Comparison of ENCODE assay signal across 26 cellular contexts in genomic region chr1:231248778-231249177, GRCh38. TPM values are rescaled to one million over a fixed set of nuclear protein-coding genes. Genes with fewer than 3 reads are reported as not detected.
DNase-seq lines count a peak whose midpoint lies in the region; ATAC-seq and TF ChIP-seq lines count a peak whose summit lies in the region.
"Had no signal": no experiment of that assay in that cellular context is flagged by ENCODE, and none has a peak within 500 bp of the region (broad histone marks: within the 10 kb centered on the region; RNA-seq: fewer than 3 reads in every experiment).

No MANE protein-coding gene starts in this region.

- no peak overlapping the region for H3K27ac Mint-ChIP-seq in WTC11
- H3K27ac Mint-ChIP-seq: GM23338; H9; HFFc6; T-helper 1 cell treated with Interleukin-12 subunit alpha and Interleukin-12 subunit beta and Interleukin-4 antibody, amounts not matched to agents 30 μg/mL and 1 μg/mL, for 36 hours had no signal

- 0 out of 2 replicates have a peak, but pooled peaks cover 5% of the 10 kb centered on the region for H3K36me3 ChIP-seq in MM.1S (replicated peaks; ENCODE audit: insufficient read depth, low read length)

- H3K79me2 ChIP-seq in MM.1S (ENCODE audit: low read length) = peaks cover 61% of the 10 kb centered on the region

- intact Hi-C loops in left colon (cut with DNase I, micrococcal nuclease) = no loop called here

- no peaks in the 10 kb centered on the region for H3F3A ChIP-seq in MM.1S (ENCODE audit: insufficient read depth, low read length)

- no peak overlapping the region for H3K4me3 Mint-ChIP-seq in WTC11
- H3K4me3 Mint-ChIP-seq: CD4-positive, CD25-positive, alpha-beta regulatory T cell; GM23338; H9; HFFc6; T-helper 1 cell treated with Interleukin-12 subunit alpha and Interleukin-12 subunit beta and Interleukin-4 antibody, amounts not matched to agents 30 μg/mL and 1 μg/mL, for 36 hours had no signal

- no peak for TF ChIP-seq CTCF in MM.1S (IDR thresholded peaks at IDR 0.05; ENCODE audit: low read length)
- TF ChIP-seq CTCF in WTC11 (IDR thresholded peaks at IDR 0.05) = no peak

- H3K27me3 ChIP-seq in MM.1S (replicated peaks; ENCODE audit: insufficient read depth, low read length) = no peaks in the 10 kb centered on the region
- H3K27me3 ChIP-seq: BLaER1 had no signal

- H3K4me2 ChIP-seq in MM.1S (ENCODE audit: low read depth, low read length) = no peak overlapping the region
- H3K4me2 ChIP-seq: BLaER1, GM23338, PC-9 had no signal

- CTCF ChIA-PET in WTC11 (lab: Charles Lee) = no interaction called here

- H3K9me3 Mint-ChIP-seq in WTC11 = no peaks in the 10 kb centered on the region
- H3K9me3 Mint-ChIP-seq: CD4-positive, CD25-positive, alpha-beta regulatory T cell; GM23338; H9; T-helper 1 cell treated with Interleukin-12 subunit alpha and Interleukin-12 subunit beta and Interleukin-4 antibody, amounts not matched to agents 30 μg/mL and 1 μg/mL, for 36 hours had no signal

- POLR2A ChIA-PET in WTC11 (lab: Charles Lee) = no interaction called here

- ATAC-seq in WTC11 (no peak), left colon (peak; percentile 84), HG03439 (IDR thresholded peaks at IDR 0.05; ENCODE audit: unreplicated experiment) (no peak), HG02852 (IDR thresholded peaks at IDR 0.05; ENCODE audit: unreplicated experiment) (no peak)
- ATAC-seq: GM23338 had no signal

- H3K36me3 Mint-ChIP-seq in WTC11 = peaks cover 9% of the 10 kb centered on the region

- no peak overlapping the region for H3K9ac ChIP-seq in MM.1S (ENCODE audit: low read length)
- H3K9ac ChIP-seq: BLaER1 had no signal

- no peaks in the 10 kb centered on the region for H3K27me3 Mint-ChIP-seq in WTC11 (ENCODE audit: low read depth)
- H3K27me3 Mint-ChIP-seq: CD4-positive, CD25-positive, alpha-beta regulatory T cell had no signal

- H4K20me1 ChIP-seq in MM.1S (ENCODE audit: insufficient read depth, low read length) = no peaks in the 10 kb centered on the region

- no peak overlapping the region for H3K4me3 ChIP-seq in MM.1S (ENCODE audit: low read length)
- H3K4me3 ChIP-seq: BLaER1, GM23338, PC-9 had no signal

- DNase-seq in DMS53 treated with DMSO at 0.1 percent for 48 hours (lab: John Stamatoyannopoulos, UW; ENCODE audit: unreplicated experiment) = peak; percentile 76
- DNase-seq in MM.1S = peak; percentile 16
- DNase-seq in WTC11 (ENCODE audit: low spot score) = no peak
- DNase-seq in left colon = no peak
- no peak for DNase-seq in NCI-H2171 treated with DMSO at 0.1 percent for 48 hours (lab: John Stamatoyannopoulos, UW)
- DNase-seq in NCI-H1417 treated with DMSO at 0.1 percent for 48 hours (lab: John Stamatoyannopoulos, UW) = no peak
- DNase-seq: CD4-positive, CD25-positive, alpha-beta regulatory T cell; DMS153; H9; HFFc6; Kasumi-1; NCI-H1105 treated with DMSO at 0.1 percent for 48 hours; NCI-H1694; NCI-H2029 treated with DMSO at 0.1 percent for 48 hours; NCI-H345; NCI-H524 treated with DMSO at 0.1 percent for 48 hours; NCI-H82; NK-92 treated with Interleukin-12 subunit alpha and Interleukin-12 subunit beta, amount 100 ng/mL, for 24 hours; PC-9; SHP77 had no signal

- no peak overlapping the region for H3K27ac ChIP-seq in MM.1S (ENCODE audit: low read length)
- H3K27ac ChIP-seq: BLaER1, PC-9, RWPE1 had no signal

- H3K4me1 ChIP-seq in MM.1S (ENCODE audit: low read length) = peaks cover 5% of the 10 kb centered on the region; the same call in 1 of the 2 replicates
- H3K4me1 ChIP-seq: BLaER1 had no signal

- H2AFZ ChIP-seq in MM.1S (ENCODE audit: low read length) = no peak overlapping the region
- H2AFZ ChIP-seq: GM23338, PC-9 had no signal

- H3K9me2 ChIP-seq in MM.1S (replicated peaks; ENCODE audit: insufficient read depth, low read length) = no peaks in the 10 kb centered on the region

- no peaks in the 10 kb centered on the region for H3K9me3 ChIP-seq in MM.1S (replicated peaks; ENCODE audit: insufficient read depth, low read length)
- H3K9me3 ChIP-seq: BLaER1 had no signal

- no peaks in the 10 kb centered on the region for H3K4me1 Mint-ChIP-seq in WTC11
- H3K4me1 Mint-ChIP-seq: GM23338, H9 had no signal

TF ChIP-seq in WTC11, 78 proteins besides CTCF, POLR2A, EP300 and RAD21:
- peak; percentile 86 for TF ChIP-seq GABPB1 (CRISPR knock-in tag; IDR thresholded peaks at IDR 0.05)
- no peak for TF ChIP-seq NFYB (CRISPR knock-in tag; conservative IDR thresholded peaks at IDR 0.05; ENCODE audit: low read depth)

RNA-seq across cellular contexts. Expression of gene GNPAT, which starts 7.8 kb away (rescaled TPM):
- 32.8 to 40.4 TPM (median 38.4 TPM) in 3 replicates for total RNA-seq in WTC11 (2021)
- 10 to 100 TPM; 30.4 to 30.6 TPM for total RNA-seq in left colon

Comparison
In these comparisons a context has a peak if more than half of its experiments do, and no peak if none do; other contexts are left out.
1. DNase-seq: peak in DMS53 treated with DMSO at 0.1 percent for 48 hours (single experiment) and MM.1S (single experiment); none in WTC11 (single experiment), left colon (0 of 2), NCI-H2171 treated with DMSO at 0.1 percent for 48 hours (single experiment) and NCI-H1417 treated with DMSO at 0.1 percent for 48 hours (single experiment).